Comparison of ENCODE assay signal across 32 cellular contexts in the genomic region with DNA sequence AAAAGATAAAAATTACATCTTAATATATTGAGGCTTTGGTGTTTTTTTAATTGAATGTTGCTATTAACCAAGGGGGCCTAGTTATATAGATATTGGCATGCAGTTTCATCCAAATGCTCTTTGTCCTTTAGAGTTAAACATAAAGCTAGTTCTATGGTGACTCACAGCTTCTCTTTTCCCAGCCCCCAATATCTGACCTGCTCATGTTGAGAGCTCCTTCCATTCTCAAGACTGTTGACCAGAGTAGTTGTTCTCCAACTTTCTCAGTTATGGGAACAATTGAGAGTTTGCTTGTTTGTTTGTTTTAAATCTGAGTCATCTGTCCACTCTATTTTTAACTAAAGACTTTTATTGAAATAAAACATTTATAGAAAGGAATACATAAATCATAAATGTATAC. TPM values are rescaled to one million over a fixed set of nuclear protein-coding genes. Genes with fewer than 3 reads are reported as not detected.
DNase-seq lines count a peak whose midpoint lies in the region; FAIRE-seq and TF ChIP-seq lines count a peak whose summit lies in the region.
"Had no signal": no experiment of that assay in that cellular context is flagged by ENCODE, and none has a peak within 500 bp of the region (broad histone marks: within the 10 kb centered on the region; RNA-seq: fewer than 3 reads in every experiment).

No MANE protein-coding gene starts in this region.

- TF ChIP-seq CTCF in fibroblast of mammary gland (conservative IDR thresholded peaks at IDR 0.05; ENCODE audit: control insufficient read depth, insufficient read depth, low read depth, low read length) (no peak), A673 (conservative IDR thresholded peaks at IDR 0.05; ENCODE audit: low read depth, low read length) (no peak)

- no peaks in the 10 kb centered on the region for H3K36me3 ChIP-seq in SJSA1
- H3K36me3 ChIP-seq in small intestine (ENCODE audit: control insufficient read depth in 2 of 2, insufficient read depth in 2 of 2, low read length in 2 of 2): no peaks in the 10 kb centered on the region
- H3K36me3 ChIP-seq in A673 (ENCODE audit: insufficient read depth, low read length, poor library complexity, severe bottlenecking): no peaks in the 10 kb centered on the region
- H3K36me3 ChIP-seq: heart right ventricle, left ventricle myocardium inferior, ovary, suprapubic skin, vagina had no signal

- no TSS peak for BruUV-seq in A673 (replicated peaks; lab: Mats Ljungman, UMichigan)

- FAIRE-seq in small intestine (lab: Jason Lieb, UNC): no peak
- FAIRE-seq: GM12878, H1, HTR-8/SVneo had no signal

- no peaks in the 10 kb centered on the region for H3K27me3 ChIP-seq in SJSA1 (replicated peaks)
- H3K27me3 ChIP-seq in small intestine (ENCODE audit: control insufficient read depth in 2 of 2, insufficient read depth in 2 of 2, low read length in 2 of 2): no peaks in the 10 kb centered on the region
- peaks cover 7% of the 10 kb centered on the region for H3K27me3 ChIP-seq in A673 (replicated peaks; ENCODE audit: insufficient read depth, low read depth, low read length, poor library complexity)
- H3K27me3 ChIP-seq: heart right ventricle, ovary, suprapubic skin, vagina had no signal

- POLR2A ChIA-PET in A673 (lab: Charles Lee; ENCODE audit: low non-redundant PET): no interaction called here

- H3K9me3 ChIP-seq in SJSA1 (replicated peaks) (no peaks in the 10 kb centered on the region), small intestine (ENCODE audit: control insufficient read depth, low read depth) (no peaks in the 10 kb centered on the region), A673 (ENCODE audit: low read depth, low read length, poor library complexity, severe bottlenecking) (no peaks in the 10 kb centered on the region)
- H3K9me3 ChIP-seq: heart right ventricle, left ventricle myocardium inferior, ovary, suprapubic skin, vagina had no signal

- DNase-seq in ELR (ENCODE audit: low read depth) (peak; percentile 6), SJSA1 (ENCODE audit: low read depth in 1 of 2, low spot score in 2 of 2) (peak; percentile 51 to 59), fibroblast of mammary gland (ENCODE audit: low read depth) (peak; percentile 19), small intestine (peak; percentile 23), NCI-H1048 (lab: John Stamatoyannopoulos, UW) (no peak), A673 (ENCODE audit: low spot score) (no peak), hepatic stellate cell (ENCODE audit: low spot score) (no peak)
- DNase-seq: activated naive CD4-positive, alpha-beta T cell treated with anti-CD3 and anti-CD28 coated beads for 36 hours; activated T-cell treated with anti-CD3 and anti-CD28 coated beads, Interleukin-2, amount 50 U/mL, for 24 hours; amniotic stem cell; CD4-positive, alpha-beta memory T cell; central memory CD4-positive, alpha-beta T cell; dermis blood vessel endothelial cell; DMS79; heart right ventricle; left ventricle myocardium inferior; NCI-H187; NCI-H2171 treated with DMSO at 0.1 percent for 48 hours; NCI-H524 treated with DMSO at 0.1 percent for 48 hours; NK-92 treated with Interleukin-12 subunit alpha and Interleukin-12 subunit beta, amount 100 ng/mL, for 24 hours; ovary; retina; SIG-M5; stimulated activated CD4-positive, alpha-beta T cell treated with anti-CD3 and anti-CD28 coated beads, Interleukin-4, amount 100 ng/mL, for 1 hour had no signal

- H3K27ac ChIP-seq in SJSA1 (0 out of 2 replicates have a peak overlapping the region, but pooled peaks have one; percentile 2), small intestine (ENCODE audit: low read depth in 1 of 2, low read length in 1 of 2) (no peak overlapping the region), A673 (ENCODE audit: low read depth, low read length, poor library complexity, severe bottlenecking) (no peak overlapping the region)
- H3K27ac ChIP-seq: heart right ventricle, KMS-11, left ventricle myocardium inferior, ovary, suprapubic skin, vagina had no signal

- H3K4me3 ChIP-seq in SJSA1 (no peak overlapping the region), fibroblast of mammary gland (ENCODE audit: control insufficient read depth, low read depth, low read length) (no peak overlapping the region), small intestine (ENCODE audit: low read depth in 1 of 2, low read length in 2 of 2) (no peak overlapping the region), A673 (ENCODE audit: low read depth, low read length, poor library complexity, severe bottlenecking) (no peak overlapping the region)
- H3K4me3 ChIP-seq: GM12878, heart right ventricle, left ventricle myocardium inferior, ovary, suprapubic skin, vagina had no signal

- CTCF ChIA-PET in A673 (lab: Charles Lee): no interaction called here

- intact Hi-C loops in A673 (cut with micrococcal nuclease; ENCODE audit: unreplicated experiment): no loop called here

- H3K4me1 ChIP-seq in SJSA1 (replicated peaks): peaks cover 16% of the 10 kb centered on the region
- H3K4me1 ChIP-seq in small intestine (ENCODE audit: control insufficient read depth in 2 of 2, insufficient read depth in 1 of 2, low read depth in 1 of 2, low read length in 1 of 2): no peaks in the 10 kb centered on the region
- no peaks in the 10 kb centered on the region for H3K4me1 ChIP-seq in A673 (ENCODE audit: insufficient read depth, low read length, poor library complexity, severe bottlenecking)
- H3K4me1 ChIP-seq: heart right ventricle, left ventricle myocardium inferior, suprapubic skin, vagina had no signal

RNA-seq across cellular contexts. Expression of a gene that starts 15.8 kb away (rescaled TPM):
- total RNA-seq in SJSA1 (2014; rRNA removed; shearing (Covaris generic)): 11.7 and 17.9 TPM in 2 replicates
- polyA plus RNA-seq in small intestine: 1 to 10 TPM in 1 of 3 donors, under 1 TPM in 2; 0.27 to 1.3 (median 0.45) TPM
- total RNA-seq in A673 (2021): 0.24 and 0.44 TPM in 2 replicates
- total RNA-seq: activated CD8-positive, alpha-beta memory T cell treated with anti-CD3 and anti-CD28 coated beads for 36 hours; activated naive CD4-positive, alpha-beta T cell treated with anti-CD3 and anti-CD28 coated beads for 36 hours; CD4-positive, alpha-beta memory T cell; GM12878; natural killer cell treated with Interleukin-12 subunit alpha and Interleukin-12 subunit beta and Interleukin-15 and Interleukin-18, amount 100 ng/mL, for 72 hours had no signal

Comparison
In these comparisons a context has a peak if more than half of its experiments do, and no peak if none do; other contexts are left out.
1. DNase-seq: peak in ELR (single experiment), SJSA1 (2 of 2), fibroblast of mammary gland (single experiment) and small intestine (single experiment); none in NCI-H1048 (single experiment), A673 (single experiment) and hepatic stellate cell (single experiment).